Comparison of ENCODE assay signal across 1 cellular context in genomic region chr15:32677238-32677750, GRCh38.
TF ChIP-seq lines count a peak whose summit lies in the region.

No MANE protein-coding gene starts in this region.

TF ChIP-seq in HepG2, 621 proteins besides CTCF, POLR2A, EP300 and RAD21 (continued from another document and continues in another):
- no peak for TF ChIP-seq ZNF572 (CRISPR knock-in tag; IDR thresholded peaks at IDR 0.05)
- TF ChIP-seq ZNF788 (CRISPR knock-in tag; IDR thresholded peaks at IDR 0.05; ENCODE audit: borderline replicate concordance), result no peak
- peak; percentile 77 for TF ChIP-seq HMG20A (CRISPR knock-in tag; IDR thresholded peaks at IDR 0.05; ENCODE audit: borderline replicate concordance)
- peak; percentile 81; the same call in 1 of the 2 replicates for TF ChIP-seq SIX1 (CRISPR knock-in tag; IDR thresholded peaks at IDR 0.05; ENCODE audit: borderline replicate concordance)
- TF ChIP-seq ZNF124 (CRISPR knock-in tag; IDR thresholded peaks at IDR 0.05), result no peak
- no peak for TF ChIP-seq CREB1 (IDR thresholded peaks at IDR 0.05)
- TF ChIP-seq CREB1 (CRISPR knock-in tag; IDR thresholded peaks at IDR 0.05), result peak; percentile 53; the same call in 1 of the 2 replicates
- TF ChIP-seq SOX6 (IDR thresholded peaks at IDR 0.05), result no peak
- TF ChIP-seq SOX6 (CRISPR knock-in tag; IDR thresholded peaks at IDR 0.05), result peak; percentile 88
- peak; percentile 64 for TF ChIP-seq ASH2L (IDR thresholded peaks at IDR 0.05; ENCODE audit: insufficient read length, low read depth, low read length)
- peak; percentile 58; the same call in 1 of the 2 replicates for TF ChIP-seq ZNF331 (CRISPR knock-in tag; IDR thresholded peaks at IDR 0.05)
- peak; percentile 56; the same call in 1 of the 2 replicates for TF ChIP-seq FOXJ3 (CRISPR knock-in tag; IDR thresholded peaks at IDR 0.05; ENCODE audit: borderline replicate concordance)
- no peak for TF ChIP-seq NFATC3 (CRISPR knock-in tag; IDR thresholded peaks at IDR 0.05)
- no peak for TF ChIP-seq TRAFD1 (CRISPR knock-in tag; IDR thresholded peaks at IDR 0.05; ENCODE audit: borderline replicate concordance)
- no peak for TF ChIP-seq TGIF2 (CRISPR knock-in tag; IDR thresholded peaks at IDR 0.05)
- peak; percentile 52; the same call in 1 of the 2 replicates for TF ChIP-seq JUND (CRISPR knock-in tag; IDR thresholded peaks at IDR 0.05)
- 0 out of 2 replicates have a peak, but pooled peaks have one; percentile 21 for TF ChIP-seq MIER3 (CRISPR knock-in tag; IDR thresholded peaks at IDR 0.05; ENCODE audit: borderline replicate concordance)
- TF ChIP-seq ZNF510 (CRISPR knock-in tag; IDR thresholded peaks at IDR 0.05; ENCODE audit: low read depth), result no peak
- TF ChIP-seq RXRB (CRISPR knock-in tag; IDR thresholded peaks at IDR 0.05; ENCODE audit: borderline replicate concordance), result peak; percentile 53; the same call in 1 of the 2 replicates
- TF ChIP-seq FOXA3 (CRISPR knock-in tag; IDR thresholded peaks at IDR 0.05), result peak; percentile 63
- TF ChIP-seq HINFP (CRISPR knock-in tag; IDR thresholded peaks at IDR 0.05; ENCODE audit: low read depth), result no peak
- 0 out of 2 replicates have a peak, but pooled peaks have one; percentile 20 for TF ChIP-seq HMG20B (CRISPR knock-in tag; conservative IDR thresholded peaks at IDR 0.05)
- 0 out of 2 replicates have a peak, but pooled peaks have one; percentile 33 for TF ChIP-seq TFE3 (CRISPR knock-in tag; IDR thresholded peaks at IDR 0.05)
- TF ChIP-seq DPF2 (CRISPR knock-in tag; IDR thresholded peaks at IDR 0.05; ENCODE audit: borderline replicate concordance, low read depth), result peak; percentile 54; the same call in 1 of the 2 replicates
- no peak for TF ChIP-seq SMARCC2 (IDR thresholded peaks at IDR 0.05)
- TF ChIP-seq ARID5B (CRISPR knock-in tag; IDR thresholded peaks at IDR 0.05), result peak; percentile 86
- TF ChIP-seq ZNF800 (CRISPR knock-in tag; IDR thresholded peaks at IDR 0.05), result no peak
- peak; percentile 35; the same call in 1 of the 2 replicates for TF ChIP-seq ARID4A (CRISPR knock-in tag; IDR thresholded peaks at IDR 0.05; ENCODE audit: borderline replicate concordance)
- TF ChIP-seq EHMT2 (IDR thresholded peaks at IDR 0.05; ENCODE audit: borderline replicate concordance, low read depth, low read length), result peak; percentile 72; the same call in 1 of the 2 replicates
- TF ChIP-seq SNAI1 (CRISPR knock-in tag; IDR thresholded peaks at IDR 0.05; ENCODE audit: borderline replicate concordance), result no peak
- TF ChIP-seq NR2F6 (IDR thresholded peaks at IDR 0.05), result 0 out of 2 replicates have a peak, but pooled peaks have one; percentile 25
- TF ChIP-seq NR2F6 (CRISPR knock-in tag; IDR thresholded peaks at IDR 0.05), result no peak
- TF ChIP-seq KLF9 (CRISPR knock-in tag; IDR thresholded peaks at IDR 0.05; ENCODE audit: low read depth), result no peak
- TF ChIP-seq SYNCRIP (IDR thresholded peaks at IDR 0.05; ENCODE audit: insufficient read depth, low read depth, low read length), result no peak
- peak; percentile 60; the same call in 1 of the 2 replicates for TF ChIP-seq ZNF12 (CRISPR knock-in tag; IDR thresholded peaks at IDR 0.05)
- TF ChIP-seq ZBTB7B (CRISPR knock-in tag; IDR thresholded peaks at IDR 0.05), result 0 out of 2 replicates have a peak, but pooled peaks have one; percentile 21
- TF ChIP-seq ARID3A (IDR thresholded peaks at IDR 0.05; ENCODE audit: low read depth, low read length), result peak; percentile 97
- TF ChIP-seq FOXO4 (CRISPR knock-in tag; conservative IDR thresholded peaks at IDR 0.05), result no peak
- TF ChIP-seq THAP11 (CRISPR knock-in tag; IDR thresholded peaks at IDR 0.05), result peak; percentile 42; the same call in 1 of the 2 replicates
- TF ChIP-seq PBX3 (CRISPR knock-in tag; IDR thresholded peaks at IDR 0.05; ENCODE audit: borderline replicate concordance), result no peak
